ENCODE assay signal across 8 cellular contexts in genomic region chr13:97018029-97018819, GRCh38. TPM values are rescaled to one million over a fixed set of nuclear protein-coding genes. Genes with fewer than 3 reads are reported as not detected.
A peak's percentile ranks its signal among the peaks of the same experiment; 100 is the strongest.
DNase-seq lines count a peak whose midpoint lies in the region; ATAC-seq lines count a peak whose summit lies in the region.

No MANE protein-coding gene starts in this region.

- ATAC-seq in GM18867 (IDR thresholded peaks at IDR 0.05; ENCODE audit: unreplicated experiment) (peak; percentile 93), HG03064 (IDR thresholded peaks at IDR 0.05; ENCODE audit: low read depth, unreplicated experiment) (peak; percentile 90)

- intact Hi-C loops in head of caudate nucleus (cut with DNase I) = no loop called here

- peak; percentile 29 for DNase-seq in CMK (ENCODE audit: low read depth)
- DNase-seq in NCI-H2227 treated with DMSO at 0.1 percent for 48 hours (lab: John Stamatoyannopoulos, UW) = peak; percentile 37
- DNase-seq in activated T-cell treated with anti-CD3 and anti-CD28 coated beads, Interleukin-2, amount 50 U/mL, for 48 hours = peak; percentile 23 to 27
- peak in 37 of 42 donors; percentile 7 to 83 (median 56) for DNase-seq in head of caudate nucleus
- DNase-seq in pulmonary artery endothelial cell (ENCODE audit: low read depth, low spot score) = peak; percentile 22
- no peak for DNase-seq in 8988T

RNA-seq across cellular contexts. Expression of gene OXGR1, which starts 23.9 kb away (rescaled TPM):
- total RNA-seq in pulmonary artery endothelial cell = not detected in 2 replicates
